Comparison of ENCODE assay signal across 13 cellular contexts in genomic region chr2:203649176-203649814, GRCh38. TPM values are rescaled to one million over a fixed set of nuclear protein-coding genes. Genes with fewer than 3 reads are reported as not detected.
DNase-seq lines count a peak whose midpoint lies in the region; ATAC-seq, FAIRE-seq and TF ChIP-seq lines count a peak whose summit lies in the region.
"Had no signal": no experiment of that assay in that cellular context is flagged by ENCODE, and none has a peak within 500 bp of the region (broad histone marks: within the 10 kb centered on the region; RNA-seq: fewer than 3 reads in every experiment).

No MANE protein-coding gene starts in this region.

- peak overlapping the region; percentile 13 for H2BK15ac ChIP-seq in mesenchymal stem cell (ENCODE audit: low read depth, poor library complexity, severe bottlenecking)

- no peaks in the 10 kb centered on the region for H3K79me1 ChIP-seq in mesenchymal stem cell (replicated peaks; ENCODE audit: low read length, poor library complexity, severe bottlenecking)

- no peak overlapping the region for H3K23ac ChIP-seq in mesenchymal stem cell (ENCODE audit: low read length in 2 of 2)

- no peaks in the 10 kb centered on the region for H3K36me3 Mint-ChIP-seq in astrocyte (ENCODE audit: low read depth, unreplicated experiment)

- no peak overlapping the region for H2AK5ac ChIP-seq in mesenchymal stem cell (ENCODE audit: low read length, severe bottlenecking)

- peak overlapping the region; percentile 1 for H2AFZ ChIP-seq in astrocyte (ENCODE audit: low read depth, low read length)
- H2AFZ ChIP-seq in mesenchymal stem cell (ENCODE audit: low read depth, low read length): no peak overlapping the region

- DNase-seq in NCI-H1417 (lab: John Stamatoyannopoulos, UW) (peak in 2 of 3 experiments; percentile 19 to 51), NCI-H1417 treated with DMSO at 0.1 percent for 48 hours (lab: John Stamatoyannopoulos, UW) (no peak), astrocyte (ENCODE audit: low read depth) (no peak), mesenchymal stem cell (no peak), thyroid gland (no peak), left lobe of liver (ENCODE audit: low spot score) (no peak)
- DNase-seq in activated CD4-positive, alpha-beta T cell treated with anti-CD3 and anti-CD28 coated beads, Interleukin-2, amount 50 U/mL, for 48 hours: no peak
- DNase-seq: 8988T; activated CD4-positive, alpha-beta T cell treated with anti-CD3 and anti-CD28 coated beads, Interleukin-2, amount 10 ng/mL, durations not matched to agents 7 days and 5 days; NCI-H2081 treated with DMSO at 0.1 percent for 48 hours; T-helper 17 cell had no signal

- TF ChIP-seq POLR2A in thyroid gland (IDR thresholded peaks at IDR 0.05): no peak

- H3K9me3 ChIP-seq in astrocyte (ENCODE audit: insufficient read depth, low read depth, low read length): no peaks in the 10 kb centered on the region
- no peaks in the 10 kb centered on the region for H3K9me3 ChIP-seq in mesenchymal stem cell (ENCODE audit: control insufficient read depth, low read length)
- no peaks in the 10 kb centered on the region for H3K9me3 ChIP-seq in thyroid gland

- H2BK5ac ChIP-seq in mesenchymal stem cell (ENCODE audit: low read depth, low read length, poor library complexity, severe bottlenecking): no peak overlapping the region

- 100% methylated on average over 4 of the region's 4 CpGs for WGBS in mesenchymal stem cell
- 82 to 92% methylated on average over 4 of the region's 4 CpGs for WGBS in thyroid gland, 2 donors

- H3K4me3 ChIP-seq in astrocyte (ENCODE audit: insufficient read depth, low read depth, low read length) (no peak overlapping the region), mesenchymal stem cell (ENCODE audit: insufficient read depth in 1 of 2, low read depth in 1 of 2, low read length in 2 of 2) (no peak overlapping the region), thyroid gland (replicated peaks in 1 of 3) (no peak overlapping the region)

- no peak for FAIRE-seq in astrocyte (lab: Jason Lieb, UNC)

- H2BK12ac ChIP-seq in mesenchymal stem cell (ENCODE audit: low read length in 2 of 2): peak overlapping the region in 1 of 2 experiments; percentile 63

- H3K4me1 Mint-ChIP-seq in astrocyte (ENCODE audit: low read depth, unreplicated experiment): peaks cover 16% of the 10 kb centered on the region

- no peak overlapping the region for H2BK120ac ChIP-seq in mesenchymal stem cell (ENCODE audit: low read depth, low read length)

- peak overlapping the region; percentile 52 to 55 for H3K18ac ChIP-seq in mesenchymal stem cell (ENCODE audit: low read depth in 1 of 2, low read length in 2 of 2)

- peaks cover 5% of the 10 kb centered on the region for H3K4me1 ChIP-seq in astrocyte (ENCODE audit: insufficient read depth, low read length)
- H3K4me1 ChIP-seq in mesenchymal stem cell (ENCODE audit: control insufficient read depth, insufficient read depth, low read depth, low read length): no peaks in the 10 kb centered on the region
- H3K4me1 ChIP-seq in thyroid gland: peaks cover 22 to 25% of the 10 kb centered on the region in 2 donors

- no peak overlapping the region for H3K14ac ChIP-seq in mesenchymal stem cell (ENCODE audit: low read length in 2 of 2)

- no peak overlapping the region for H4K91ac ChIP-seq in mesenchymal stem cell (ENCODE audit: low read length)

- H3K27ac Mint-ChIP-seq in astrocyte (ENCODE audit: unreplicated experiment): no peak overlapping the region
- H3K27ac Mint-ChIP-seq: activated CD4-positive, alpha-beta T cell treated with anti-CD3 and anti-CD28 coated beads, Interleukin-2, amount 10 ng/mL, durations not matched to agents 7 days and 5 days; T-helper 17 cell had no signal

- H3K27ac ChIP-seq in astrocyte (ENCODE audit: low read depth, low read length) (no peak overlapping the region), mesenchymal stem cell (ENCODE audit: low read length, poor library complexity, severe bottlenecking) (no peak overlapping the region), thyroid gland (peak overlapping the region; percentile 11 to 81 (median 68))

- H3K9me3 Mint-ChIP-seq in astrocyte (ENCODE audit: unreplicated experiment): no peaks in the 10 kb centered on the region

- H3K9ac ChIP-seq in astrocyte (ENCODE audit: low read length) (peak overlapping the region; percentile 7), mesenchymal stem cell (ENCODE audit: low read length) (peak overlapping the region; percentile 75)

- peak overlapping the region; percentile 44 for H3K4me2 ChIP-seq in astrocyte (ENCODE audit: low read length)
- no peak overlapping the region for H3K4me2 ChIP-seq in mesenchymal stem cell (ENCODE audit: low read length, poor library complexity, severe bottlenecking)

- H3K4me3 Mint-ChIP-seq in astrocyte (ENCODE audit: unreplicated experiment): no peak overlapping the region
- H3K4me3 Mint-ChIP-seq: activated CD4-positive, alpha-beta T cell treated with anti-CD3 and anti-CD28 coated beads, Interleukin-2, amount 10 ng/mL, durations not matched to agents 7 days and 5 days; T-helper 17 cell had no signal

- H3K27me3 Mint-ChIP-seq in astrocyte (ENCODE audit: low read depth, unreplicated experiment): no peaks in the 10 kb centered on the region
- H3K27me3 Mint-ChIP-seq: activated CD4-positive, alpha-beta T cell treated with anti-CD3 and anti-CD28 coated beads, Interleukin-2, amount 10 ng/mL, durations not matched to agents 7 days and 5 days; T-helper 17 cell had no signal

- H4K20me1 ChIP-seq in astrocyte (ENCODE audit: insufficient read depth, low read length): no peaks in the 10 kb centered on the region

- intact Hi-C loops in thyroid gland (cut with DNase I): no loop called here

- H3K27me3 ChIP-seq in astrocyte (ENCODE audit: insufficient read depth, low read length) (no peaks in the 10 kb centered on the region), mesenchymal stem cell (ENCODE audit: control insufficient read depth in 1 of 2, insufficient read depth in 1 of 2, low read length in 2 of 2) (no peaks in the 10 kb centered on the region), thyroid gland (no peaks in the 10 kb centered on the region)

- H3K36me3 ChIP-seq in astrocyte (ENCODE audit: insufficient read depth, low read length): no peaks in the 10 kb centered on the region
- H3K36me3 ChIP-seq in mesenchymal stem cell (ENCODE audit: control insufficient read depth in 1 of 2, insufficient read depth in 2 of 2, low read depth in 1 of 2, low read length in 2 of 2): no peaks in the 10 kb centered on the region
- H3K36me3 ChIP-seq in thyroid gland: no peaks in the 10 kb centered on the region

- ATAC-seq in activated CD4-positive, CD25-positive, alpha-beta regulatory T cell treated with anti-CD3 and anti-CD28 coated beads, Interleukin-2, amount 50 U/mL, for 24 hours: no peak
- ATAC-seq in left lobe of liver: no peak
- ATAC-seq: T-helper 17 cell had no signal

- H4K8ac ChIP-seq in mesenchymal stem cell (ENCODE audit: low read length): no peak overlapping the region

- no peaks in the 10 kb centered on the region for H3K79me2 ChIP-seq in astrocyte (ENCODE audit: insufficient read depth, low read length)

- no peak for TF ChIP-seq CTCF in astrocyte (IDR thresholded peaks at IDR 0.05; ENCODE audit: insufficient read depth, low read depth, low read length)
- no peak for TF ChIP-seq CTCF in thyroid gland (IDR thresholded peaks at IDR 0.05)

- H3K4ac ChIP-seq in mesenchymal stem cell (ENCODE audit: low read depth in 1 of 2, low read length in 2 of 2): no peak overlapping the region

RNA-seq across cellular contexts. Expression of gene CD28, which starts 57.1 kb away (rescaled TPM):
- total RNA-seq in astrocyte (not detected in 2 replicates), thyroid gland (1 to 10 TPM in 1 of 4 donors, under 1 TPM in 3; 0.20 to 1.3 (median 0.51) TPM), left lobe of liver (1.5 TPM)
- polyA plus RNA-seq in mesenchymal stem cell (2013, experiment 1 of 2): 0.01 TPM
- polyA plus RNA-seq in mesenchymal stem cell (2013, experiment 2 of 2): 0.01 TPM
- total RNA-seq: renal cortical epithelial cell had no signal

Comparison
In these comparisons a context has a peak if more than half of its experiments do, and no peak if none do; other contexts are left out.
1. DNase-seq: peak in NCI-H1417 (2 of 3); none in NCI-H1417 treated with DMSO at 0.1 percent for 48 hours (single experiment), astrocyte (single experiment), mesenchymal stem cell (single experiment), thyroid gland (0 of 2), activated CD4-positive, alpha-beta T cell treated with anti-CD3 and anti-CD28 coated beads, Interleukin-2, amount 50 U/mL, for 48 hours (0 of 2) and left lobe of liver (single experiment).
2. H3K27ac ChIP-seq: peak in thyroid gland (3 of 3); none in astrocyte (single experiment) and mesenchymal stem cell (single experiment).